8 cellular contexts compared by ENCODE assay signal in the genomic region with DNA sequence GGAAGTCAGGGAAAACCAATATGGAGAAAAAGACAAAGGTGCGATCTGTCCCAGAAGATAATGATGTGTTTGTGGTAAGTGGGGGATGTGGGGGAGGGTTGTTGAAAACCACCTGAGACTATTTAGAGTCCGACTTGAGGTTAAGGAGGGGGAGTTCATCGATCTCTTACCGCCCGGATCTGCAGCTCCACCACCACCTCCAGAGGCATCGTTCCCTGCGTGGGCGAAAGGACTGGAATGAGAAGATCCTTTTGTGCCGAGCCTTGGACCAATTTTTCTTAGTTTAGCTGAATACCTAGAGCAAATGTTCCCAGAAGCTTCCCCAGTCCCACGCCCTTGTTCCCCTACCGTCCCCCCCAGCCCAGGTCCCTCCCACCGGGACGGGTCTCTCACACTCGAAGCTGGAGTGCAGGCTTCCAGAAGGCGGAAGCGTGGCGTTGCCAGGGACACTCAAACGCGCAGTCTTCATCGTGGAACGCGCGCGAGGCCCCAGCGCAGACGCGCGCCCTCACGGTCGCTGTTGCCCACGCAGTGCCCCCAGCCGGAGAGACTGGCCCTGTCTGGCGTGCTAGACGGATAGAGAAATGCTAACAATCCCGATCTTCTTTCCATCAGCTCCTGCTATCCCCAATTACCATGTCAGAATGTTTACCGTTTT. TPM values are rescaled to one million over a fixed set of nuclear protein-coding genes. Genes with fewer than 3 reads are reported as not detected.
DNase-seq lines count a peak whose midpoint lies in the region; ATAC-seq, FAIRE-seq and TF ChIP-seq lines count a peak whose summit lies in the region.

Gene SPATA6L (minus strand): TSS at position 439 of the 658 bp plus-strand sequence. CDS start 230 bp downstream, at position 209.

- DNase-seq in ELR (ENCODE audit: low read depth) (peak; percentile 63), HTR-8/SVneo (ENCODE audit: insufficient read length, low spot score) (peak; percentile 62), SK-MEL-5 (ENCODE audit: low read depth, low spot score) (peak; percentile 42), cardiac muscle cell (ENCODE audit: low read depth in 1 of 2, low spot score in 1 of 2) (peak; percentile 61 to 66), occipital lobe (lab: John Stamatoyannopoulos, UW) (peak; percentile 73), MV-4-11 (lab: John Stamatoyannopoulos, UW) (no peak)
- DNase-seq in activated naive CD8-positive, alpha-beta T cell treated with anti-CD3 and anti-CD28 coated beads, Interleukin-2, amount 10 ng/mL, durations not matched to agents 7 days and 5 days: peak; percentile 61

- H3K4me1 Mint-ChIP-seq in activated naive CD8-positive, alpha-beta T cell treated with anti-CD3 and anti-CD28 coated beads, Interleukin-2, amount 10 ng/mL, durations not matched to agents 7 days and 5 days: peaks cover 56% of the 10 kb centered on the region

- peak; percentile 35 for TF ChIP-seq CTCF in cardiac muscle cell (IDR thresholded peaks at IDR 0.05; ENCODE audit: low read depth, low read length)

- H3K36me3 ChIP-seq in cardiac muscle cell: no peaks in the 10 kb centered on the region

- H3K27ac ChIP-seq in cardiac muscle cell: no peak within 1 kb of the TSS

- peak within 1 kb of the TSS; percentile 80 for H3K4me3 Mint-ChIP-seq in activated naive CD8-positive, alpha-beta T cell treated with anti-CD3 and anti-CD28 coated beads, Interleukin-2, amount 10 ng/mL, durations not matched to agents 7 days and 5 days

- peaks cover 7% of the 10 kb centered on the region for H3K27me3 ChIP-seq in cardiac muscle cell

- H3K4me1 ChIP-seq in cardiac muscle cell (ENCODE audit: low read depth): peaks cover 11% of the 10 kb centered on the region

- in situ Hi-C loops in SK-MEL-5 (cut with HindIII; ENCODE audit: low pct_unique_long_range_greater_than_20kb, low sequenced_read_pairs): no loop called here

- H3K27me3 Mint-ChIP-seq in activated naive CD8-positive, alpha-beta T cell treated with anti-CD3 and anti-CD28 coated beads, Interleukin-2, amount 10 ng/mL, durations not matched to agents 7 days and 5 days: no peaks in the 10 kb centered on the region

- no peak for FAIRE-seq in HTR-8/SVneo (lab: Jason Lieb, UNC)

- peak within 1 kb of the TSS; percentile 5 for H3K27ac Mint-ChIP-seq in activated naive CD8-positive, alpha-beta T cell treated with anti-CD3 and anti-CD28 coated beads, Interleukin-2, amount 10 ng/mL, durations not matched to agents 7 days and 5 days

- ATAC-seq in activated naive CD8-positive, alpha-beta T cell treated with anti-CD3 and anti-CD28 coated beads, Interleukin-2, amount 10 ng/mL, durations not matched to agents 7 days and 5 days (ENCODE audit: low read depth): peak; percentile 32
- ATAC-seq in GM21515 (IDR thresholded peaks at IDR 0.05; ENCODE audit: unreplicated experiment): no peak

- H3K4me3 ChIP-seq in cardiac muscle cell: peak within 1 kb of the TSS; percentile 28

- H3K36me3 Mint-ChIP-seq in activated naive CD8-positive, alpha-beta T cell treated with anti-CD3 and anti-CD28 coated beads, Interleukin-2, amount 10 ng/mL, durations not matched to agents 7 days and 5 days: no peaks in the 10 kb centered on the region

- no peaks in the 10 kb centered on the region for H3K9me3 ChIP-seq in cardiac muscle cell (ENCODE audit: low read depth)

- POLR2A ChIA-PET in activated naive CD8-positive, alpha-beta T cell treated with anti-CD3 and anti-CD28 coated beads, Interleukin-2, amount 10 ng/mL, durations not matched to agents 7 days and 5 days (lab: Charles Lee): interaction anchor here (1.0 to 1.7 kb wide), 3 partner anchors 11 to 75 kb away, joined by 3 to 10 read pairs (median 5); partner anchors contain the start of genes AK3 and CDC37L1

- no peaks in the 10 kb centered on the region for H3K9me3 Mint-ChIP-seq in activated naive CD8-positive, alpha-beta T cell treated with anti-CD3 and anti-CD28 coated beads, Interleukin-2, amount 10 ng/mL, durations not matched to agents 7 days and 5 days

RNA-seq across cellular contexts. Expression of gene SPATA6L, which starts in this region (rescaled TPM):
- total RNA-seq in SK-MEL-5 (2014; rRNA removed; shearing (Covaris generic)): 0.08 and 1.3 TPM in 2 replicates
- 0.79 TPM in 1 of 2 replicates, not detected in the other for polyA plus RNA-seq in SK-MEL-5 (2015; cell fraction: cytosol; rRNA removed)
- 0.42 and 0.70 TPM in 2 replicates for polyA plus RNA-seq in SK-MEL-5 (2015; cell fraction: nucleus; rRNA removed)
- 1 to 10 TPM in 1 of 2 experiments, under 1 TPM in 1; 0.72 to 1.0 TPM for total RNA-seq in activated naive CD8-positive, alpha-beta T cell treated with anti-CD3 and anti-CD28 coated beads, Interleukin-2, amount 10 ng/mL, durations not matched to agents 7 days and 5 days
- total RNA-seq in cardiac muscle cell (0.46 and 0.63 TPM in 2 replicates), occipital lobe (10.9 TPM)
- 1.3 and 2.2 TPM in 2 replicates for polyA plus RNA-seq in cardiac muscle cell
